Comparison of ENCODE assay signal across 8 cellular contexts in the genomic region with DNA sequence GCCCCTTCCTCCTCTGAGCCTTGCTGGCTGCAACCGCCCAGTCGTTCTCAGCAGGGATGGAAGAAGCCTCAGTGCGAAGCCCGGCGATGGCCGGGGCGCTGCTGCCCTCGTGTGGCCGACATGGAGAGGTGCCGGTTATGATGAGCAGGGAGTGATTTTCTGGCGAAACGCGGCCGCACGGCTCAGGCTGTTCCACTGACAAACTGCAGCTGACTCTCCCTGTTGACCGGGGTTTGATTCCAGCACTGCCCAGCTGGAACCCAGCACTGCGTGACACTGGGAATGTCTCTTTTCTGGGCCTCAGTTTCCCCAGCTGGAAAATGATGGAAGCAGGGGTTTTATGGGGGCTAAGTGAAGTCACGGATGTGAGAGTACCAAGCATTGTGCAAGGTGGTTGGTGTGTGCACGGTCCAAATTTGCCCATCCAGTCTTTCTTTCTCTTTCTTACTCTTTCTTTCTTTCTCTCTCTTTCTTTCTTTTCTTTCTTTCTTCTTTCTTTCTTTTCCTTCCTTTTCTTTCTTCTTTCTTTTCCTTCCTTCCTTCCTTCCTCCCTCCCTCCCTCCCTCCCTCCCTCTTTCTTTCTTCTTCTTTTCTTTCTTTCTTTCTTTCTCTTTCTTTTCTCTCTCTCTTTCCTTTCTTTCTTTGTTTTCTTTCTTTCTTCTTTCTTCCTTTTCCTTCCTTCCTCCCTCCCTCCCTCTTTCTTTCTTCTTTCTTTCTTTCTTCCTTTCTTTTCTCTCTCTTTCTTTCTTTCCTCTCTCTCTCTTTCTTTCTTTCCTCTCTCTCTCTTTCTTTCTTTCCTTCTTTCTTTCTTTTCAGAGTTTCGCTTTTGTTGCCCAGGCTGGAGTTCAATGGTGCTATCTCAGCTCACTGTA. TPM values are rescaled to one million over a fixed set of nuclear protein-coding genes. Genes with fewer than 3 reads are reported as not detected.
DNase-seq lines count a peak whose midpoint lies in the region; ATAC-seq lines count a peak whose summit lies in the region.

No MANE protein-coding gene starts in this region.

- no peak overlapping the region for H4K91ac ChIP-seq in mesenchymal stem cell (ENCODE audit: low read length)

- no peak overlapping the region for H3K23ac ChIP-seq in mesenchymal stem cell (ENCODE audit: low read length in 2 of 2)

- H2BK12ac ChIP-seq in mesenchymal stem cell (ENCODE audit: low read length in 2 of 2): no peak overlapping the region

- H4K8ac ChIP-seq in mesenchymal stem cell (ENCODE audit: low read length): peak overlapping the region; percentile 64

- no peak overlapping the region for H3K4ac ChIP-seq in mesenchymal stem cell (ENCODE audit: low read depth in 1 of 2, low read length in 2 of 2)

- no peak overlapping the region for H2AFZ ChIP-seq in mesenchymal stem cell (ENCODE audit: low read depth, low read length)

- H3K27ac Mint-ChIP-seq in effector memory CD8-positive, alpha-beta T cell: no peak overlapping the region

- H3K18ac ChIP-seq in mesenchymal stem cell (ENCODE audit: low read depth in 1 of 2, low read length in 2 of 2): no peak overlapping the region

- H3K4me3 ChIP-seq in mesenchymal stem cell (ENCODE audit: insufficient read depth in 1 of 2, low read depth in 1 of 2, low read length in 2 of 2): no peak overlapping the region

- H3K4me3 Mint-ChIP-seq in effector memory CD8-positive, alpha-beta T cell: no peak overlapping the region

- peaks cover 11% of the 10 kb centered on the region in 2 donors for H3K4me1 Mint-ChIP-seq in effector memory CD8-positive, alpha-beta T cell (ENCODE audit: low read depth in 2 of 2)

- no peaks in the 10 kb centered on the region for H3K79me1 ChIP-seq in mesenchymal stem cell (replicated peaks; ENCODE audit: low read length, poor library complexity, severe bottlenecking)

- no peaks in the 10 kb centered on the region for H3K9me3 Mint-ChIP-seq in effector memory CD8-positive, alpha-beta T cell

- H2BK5ac ChIP-seq in mesenchymal stem cell (ENCODE audit: low read depth, low read length, poor library complexity, severe bottlenecking): no peak overlapping the region

- H2AK5ac ChIP-seq in mesenchymal stem cell (ENCODE audit: low read length, severe bottlenecking): no peak overlapping the region

- peaks cover under 1% of the 10 kb centered on the region for H3K36me3 Mint-ChIP-seq in effector memory CD8-positive, alpha-beta T cell (ENCODE audit: insufficient read depth)

- peak overlapping the region; percentile 29 for H3K4me2 ChIP-seq in mesenchymal stem cell (ENCODE audit: low read length, poor library complexity, severe bottlenecking)

- peaks cover 26 to 59% of the 10 kb centered on the region in 2 donors for H3K27me3 Mint-ChIP-seq in effector memory CD8-positive, alpha-beta T cell

- H3K27ac ChIP-seq in mesenchymal stem cell (ENCODE audit: low read length, poor library complexity, severe bottlenecking): no peak overlapping the region

- DNase-seq in D341Med (ENCODE audit: low spot score) (peak; percentile 91), NCI-H82 treated with DMSO at 0.1 percent for 48 hours (lab: John Stamatoyannopoulos, UW; ENCODE audit: unreplicated experiment) (peak; percentile 29), mesenchymal stem cell (peak; percentile 76)
- DNase-seq in activated CD8-positive, alpha-beta memory T cell treated with anti-CD3 and anti-CD28 coated beads for 24 hours: peak; percentile 89
- DNase-seq in effector memory CD8-positive, alpha-beta T cell: peak; percentile 56 to 71 (median 62)
- peak; percentile 50 for DNase-seq in stimulated activated CD8-positive, alpha-beta memory T cell treated with anti-CD3 and anti-CD28 coated beads, Interleukin-15, amount 100 ng/mL, for 24 hours (ENCODE audit: low read depth)

- H2BK15ac ChIP-seq in mesenchymal stem cell (ENCODE audit: low read depth, poor library complexity, severe bottlenecking): no peak overlapping the region

- H3K14ac ChIP-seq in mesenchymal stem cell (ENCODE audit: low read length in 2 of 2): no peak overlapping the region

- H3K27me3 ChIP-seq in mesenchymal stem cell (ENCODE audit: control insufficient read depth in 1 of 2, insufficient read depth in 1 of 2, low read length in 2 of 2): peaks cover 53 to 62% of the 10 kb centered on the region in 2 experiments

- H3K9ac ChIP-seq in mesenchymal stem cell (ENCODE audit: low read length): no peak overlapping the region

- ATAC-seq in HG03139 (IDR thresholded peaks at IDR 0.05; ENCODE audit: unreplicated experiment) (peak; percentile 56), HG02623 (IDR thresholded peaks at IDR 0.05; ENCODE audit: unreplicated experiment) (no peak)
- ATAC-seq in effector memory CD8-positive, alpha-beta T cell (replicated peaks): peak; percentile 77

- peak overlapping the region; percentile 34 for H2BK120ac ChIP-seq in mesenchymal stem cell (ENCODE audit: low read depth, low read length)

- peaks cover 3% of the 10 kb centered on the region for H3K9me3 ChIP-seq in mesenchymal stem cell (ENCODE audit: control insufficient read depth, low read length)

- 11% methylated on average over 20 of the region's 20 CpGs for WGBS in mesenchymal stem cell

- H3K4me1 ChIP-seq in mesenchymal stem cell (ENCODE audit: control insufficient read depth, insufficient read depth, low read depth, low read length): peaks cover 8% of the 10 kb centered on the region

- H3K36me3 ChIP-seq in mesenchymal stem cell (ENCODE audit: control insufficient read depth in 1 of 2, insufficient read depth in 2 of 2, low read depth in 1 of 2, low read length in 2 of 2): no peaks in the 10 kb centered on the region

RNA-seq across cellular contexts. Expression of a gene that starts 25.8 kb away (rescaled TPM):
- not detected for polyA plus RNA-seq in mesenchymal stem cell (2013, experiment 1 of 2)
- polyA plus RNA-seq in mesenchymal stem cell (2013, experiment 2 of 2): not detected

RNA-seq across cellular contexts. Expression of a gene that starts 42.8 kb away (rescaled TPM):
- 13.4 TPM for polyA plus RNA-seq in mesenchymal stem cell (2013, experiment 1 of 2)
- polyA plus RNA-seq in mesenchymal stem cell (2013, experiment 2 of 2): 14.1 TPM

Comparison
In these comparisons a context has a peak if more than half of its experiments do, and no peak if none do; other contexts are left out.
1. DNase-seq: peak in every context shown above with its lines; median percentile 91 in D341Med; 89 in activated CD8-positive, alpha-beta memory T cell treated with anti-CD3 and anti-CD28 coated beads for 24 hours; 76 in mesenchymal stem cell; 62 in effector memory CD8-positive, alpha-beta T cell; 50 in stimulated activated CD8-positive, alpha-beta memory T cell treated with anti-CD3 and anti-CD28 coated beads, Interleukin-15, amount 100 ng/mL, for 24 hours; 29 in NCI-H82 treated with DMSO at 0.1 percent for 48 hours.